1 cellular context compared by ENCODE assay signal in genomic region chrX:23782863-23783568, GRCh38.
TF ChIP-seq lines count a peak whose summit lies in the region.

Gene SAT1 (plus strand): TSS chrX:23783173. CDS start chrX:23783352, 179 bp downstream.

TF ChIP-seq in GM12878, 131 proteins besides CTCF, POLR2A, EP300 and RAD21 (continued from another document):
- no peak for TF ChIP-seq IRF3 (IDR thresholded peaks at IDR 0.05)
- TF ChIP-seq SUZ12 (IDR thresholded peaks at IDR 0.05; ENCODE audit: unreplicated experiment), result no peak
